In genomic region chr7:30212720-30213119, GRCh38 we compare ENCODE assay signal across 1 cellular context.
TF ChIP-seq lines count a peak whose summit lies in the region.

No MANE protein-coding gene starts in this region.

TF ChIP-seq in SK-N-SH, 30 proteins besides CTCF, POLR2A, EP300 and RAD21 (continued from another document):
- no peak for TF ChIP-seq IRF3 (IDR thresholded peaks at IDR 0.05; ENCODE audit: low read depth, low read length)
TF ChIP-seq in SK-N-SH: peak in this region for 1.
